In genomic region chr1:93738075-93738622, GRCh38 we compare ENCODE assay signal across 15 cellular contexts. TPM values are rescaled to one million over a fixed set of nuclear protein-coding genes. Genes with fewer than 3 reads are reported as not detected.
DNase-seq lines count a peak whose midpoint lies in the region; ATAC-seq, FAIRE-seq and TF ChIP-seq lines count a peak whose summit lies in the region.
"Had no signal": no experiment of that assay in that cellular context is flagged by ENCODE, and none has a peak within 500 bp of the region (broad histone marks: within the 10 kb centered on the region; RNA-seq: fewer than 3 reads in every experiment).

No MANE protein-coding gene starts in this region.

- in situ Hi-C loops in astrocyte of the cerebellum (cut with HindIII; ENCODE audit: low sequenced_read_pairs): no loop called here

- no peak overlapping the region for H3K27ac Mint-ChIP-seq in immature natural killer cell
- H3K27ac Mint-ChIP-seq: T-helper 1 cell treated with Interleukin-12 subunit alpha and Interleukin-12 subunit beta and Interleukin-4 antibody, amounts not matched to agents 30 μg/mL and 1 μg/mL, for 36 hours had no signal

- no peaks in the 10 kb centered on the region for H3K36me3 Mint-ChIP-seq in immature natural killer cell

- H4K20me1 ChIP-seq in keratinocyte (ENCODE audit: control insufficient read depth, extremely low read depth, insufficient read depth, low read length): no peaks in the 10 kb centered on the region

- H3K9me3 Mint-ChIP-seq in immature natural killer cell: no peaks in the 10 kb centered on the region
- H3K9me3 Mint-ChIP-seq: T-helper 1 cell treated with Interleukin-12 subunit alpha and Interleukin-12 subunit beta and Interleukin-4 antibody, amounts not matched to agents 30 μg/mL and 1 μg/mL, for 36 hours had no signal

- peak; percentile 95 for FAIRE-seq in keratinocyte (lab: Jason Lieb, UNC)

- no peaks in the 10 kb centered on the region for H3K9me3 ChIP-seq in keratinocyte (ENCODE audit: control insufficient read depth, low read depth, low read length)
- H3K9me3 ChIP-seq: esophagus muscularis mucosa, stomach had no signal

- H3K9me1 ChIP-seq in keratinocyte (ENCODE audit: control insufficient read depth, extremely low read depth, insufficient read depth, low read length): no peaks in the 10 kb centered on the region

- H3K4me2 ChIP-seq in keratinocyte (ENCODE audit: control insufficient read depth, extremely low read depth, insufficient read depth, low read depth, low read length): peak overlapping the region; percentile 52

- no peak for TF ChIP-seq CTCF in astrocyte of the cerebellum (IDR thresholded peaks at IDR 0.05; ENCODE audit: low read depth, low read length, missing control alignments)
- peak in 1 of 3 experiments; percentile 14 for TF ChIP-seq CTCF in keratinocyte (optimal IDR thresholded peaks at IDR 0.05 in 1 of 3, IDR thresholded peaks at IDR 0.05 in 1 of 3, conservative IDR thresholded peaks at IDR 0.05 in 1 of 3; ENCODE audit: extremely low read depth in 1 of 3, insufficient read depth in 2 of 3, low read length in 3 of 3)

- peak overlapping the region; percentile 73 for H3K9ac ChIP-seq in keratinocyte (ENCODE audit: control insufficient read depth, extremely low read depth, insufficient read depth, low read length)

- peak overlapping the region; percentile 94 for H3K27ac ChIP-seq in keratinocyte (ENCODE audit: control insufficient read depth, insufficient read depth, low read length)
- H3K27ac ChIP-seq: esophagus muscularis mucosa, stomach had no signal

- H3K79me2 ChIP-seq in keratinocyte (ENCODE audit: control insufficient read depth, insufficient read depth, low read length): no peaks in the 10 kb centered on the region

- ATAC-seq in HG03196 (IDR thresholded peaks at IDR 0.05; ENCODE audit: unreplicated experiment) (no peak), GM18520 (IDR thresholded peaks at IDR 0.05; ENCODE audit: unreplicated experiment) (no peak), HG03045 (IDR thresholded peaks at IDR 0.05; ENCODE audit: unreplicated experiment) (no peak)
- ATAC-seq: left ventricle myocardium superior had no signal

- peaks cover 0 to 2% (median 0%) of the 10 kb centered on the region in 3 donors for H3K27me3 Mint-ChIP-seq in immature natural killer cell (ENCODE audit: low read depth in 3 of 3)

- H3K4me3 ChIP-seq in astrocyte of the cerebellum (ENCODE audit: low read depth, low read length) (no peak overlapping the region), keratinocyte (ENCODE audit: control insufficient read depth in 2 of 3, extremely low read depth in 1 of 3, insufficient read depth in 2 of 3, low read depth in 1 of 3, low read length in 3 of 3) (no peak overlapping the region)
- H3K4me3 ChIP-seq: esophagus muscularis mucosa, stomach had no signal

- H2AFZ ChIP-seq in keratinocyte (ENCODE audit: control insufficient read depth, low read length): no peak overlapping the region

- H3K4me1 ChIP-seq in keratinocyte (ENCODE audit: control insufficient read depth, extremely low read depth, insufficient read depth, low read length): peaks cover 45% of the 10 kb centered on the region

- dilution Hi-C loops in keratinocyte (cut with MboI; ENCODE audit: extremely low pct_ligation_motif_present, low sequenced_read_pairs): no loop called here

- no peaks in the 10 kb centered on the region for H3K27me3 ChIP-seq in keratinocyte (ENCODE audit: control insufficient read depth, extremely low read depth, insufficient read depth, low read length)
- H3K27me3 ChIP-seq: esophagus muscularis mucosa, stomach had no signal

- no peak overlapping the region for H3K4me3 Mint-ChIP-seq in immature natural killer cell
- H3K4me3 Mint-ChIP-seq: T-helper 1 cell treated with Interleukin-12 subunit alpha and Interleukin-12 subunit beta and Interleukin-4 antibody, amounts not matched to agents 30 μg/mL and 1 μg/mL, for 36 hours had no signal

- H3K4me1 Mint-ChIP-seq in immature natural killer cell: no peaks in the 10 kb centered on the region

- peak; percentile 96 for DNase-seq in AG08395 (ENCODE audit: low spot score)
- peak; percentile 98 for DNase-seq in HS-5 (ENCODE audit: low read depth)
- DNase-seq in astrocyte of the cerebellum (ENCODE audit: low read depth): peak; percentile 41
- DNase-seq in keratinocyte (ENCODE audit: low read depth, low spot score): peak; percentile 95
- no peak for DNase-seq in immature natural killer cell
- DNase-seq: H7; left ventricle myocardium superior; NCI-H1092 treated with DMSO at 0.1 percent for 48 hours; stimulated activated CD4-positive, alpha-beta T cell treated with anti-CD3 and anti-CD28 coated beads, Interleukin-2, amount 100 ng/mL, for 48 hours; stomach had no signal

- no peaks in the 10 kb centered on the region for H3K36me3 ChIP-seq in keratinocyte (ENCODE audit: control insufficient read depth in 2 of 2, extremely low read depth in 1 of 2, insufficient read depth in 2 of 2, low read length in 2 of 2)
- H3K36me3 ChIP-seq: esophagus muscularis mucosa, stomach had no signal

RNA-seq across cellular contexts. Expression of gene BCAR3, which starts 56.5 kb away (rescaled TPM):
- polyA plus RNA-seq in keratinocyte (51.2 to 95.4 TPM (median 77.2 TPM) in 3 replicates), immature natural killer cell (under 1 TPM in 2 of 3 donors, not detected in 1; 0.27 to 0.43 TPM)
- 38.7 TPM for polyA plus RNA-seq in keratinocyte (2011; ENCODE audit: low read depth)
- 67.5 and 68.4 TPM in 2 replicates for polyA plus RNA-seq in keratinocyte (2011; cell fraction: cytosol; rRNA removed)
- polyA plus RNA-seq in keratinocyte (2011; cell fraction: nucleus; rRNA removed): 113 and 127 TPM in 2 replicates
- 50.7 and 81.5 TPM in 2 replicates for polyA plus RNA-seq in keratinocyte (2012; ENCODE audit: low replicate concordance)
- 46.0 to 84.4 TPM (median 64.1 TPM) in 3 replicates for polyA minus RNA-seq in keratinocyte
- 90.7 TPM for polyA minus RNA-seq in keratinocyte (2011; cell fraction: cytosol; rRNA and poly(A)+ RNA removed)
- 83.5 and 121 TPM in 2 replicates for polyA minus RNA-seq in keratinocyte (2011; cell fraction: nucleus; rRNA and poly(A)+ RNA removed)

Comparison
In these comparisons a context has a peak if more than half of its experiments do, and no peak if none do; other contexts are left out.
1. DNase-seq: peak in AG08395 (single experiment), HS-5 (single experiment), astrocyte of the cerebellum (single experiment) and keratinocyte (single experiment); none in immature natural killer cell (0 of 3).
2. RNA of gene BCAR3, which starts 56.5 kb away (polyA plus RNA-seq): 38.7 to 127 TPM in keratinocyte; 0.27 to 0.43 TPM in immature natural killer cell; every median in the first group is over 10 times any median in the second.